ENCODE assay signal across 8 cellular contexts in genomic region chr2:211455225-211455841, GRCh38.
A peak's percentile ranks its signal among the peaks of the same experiment; 100 is the strongest.
DNase-seq lines count a peak whose midpoint lies in the region; ATAC-seq and TF ChIP-seq lines count a peak whose summit lies in the region.

No MANE protein-coding gene starts in this region.

- no peak overlapping the region for H3K9ac ChIP-seq in trophoblast cell (ENCODE audit: low read length)

- H2BK12ac ChIP-seq in trophoblast cell (ENCODE audit: low read length), result no peak overlapping the region

- no peak overlapping the region for H2BK5ac ChIP-seq in trophoblast cell (ENCODE audit: low read depth, low read length, poor library complexity)

- H3K27me3 ChIP-seq in foreskin keratinocyte, result no peaks in the 10 kb centered on the region
- H3K27me3 ChIP-seq in trophoblast cell (ENCODE audit: insufficient read depth, low read length), result no peaks in the 10 kb centered on the region

- no peak overlapping the region for H3K4ac ChIP-seq in trophoblast cell (ENCODE audit: low read depth, low read length)

- H3K14ac ChIP-seq in trophoblast cell (ENCODE audit: low read length), result no peak overlapping the region

- no CpG with 5 or more reads among the region's 1 CpG for WGBS in trophoblast cell (ENCODE audit: extremely low coverage, insufficient coverage, insufficient read length)

- H3K79me1 ChIP-seq in trophoblast cell (ENCODE audit: low read length), result no peaks in the 10 kb centered on the region

- no peak overlapping the region for H4K8ac ChIP-seq in trophoblast cell (ENCODE audit: low read depth, low read length)

- H3K36me3 ChIP-seq in trophoblast cell (ENCODE audit: control insufficient read depth in 1 of 2, insufficient read depth in 2 of 2, low read length in 2 of 2), result no peaks in the 10 kb centered on the region

- peak; percentile 51 for DNase-seq in ACHN
- no peak for DNase-seq in GM12864 (ENCODE audit: low read depth)
- peak; percentile 2 for DNase-seq in HFF-Myc (ENCODE audit: extremely low read depth, low read depth)
- peak; percentile 70 for DNase-seq in NCI-H1092 (lab: John Stamatoyannopoulos, UW)
- peak; percentile 6 for DNase-seq in UCSD-AML1 (lab: John Stamatoyannopoulos, UW; ENCODE audit: unreplicated experiment)
- peak in 1 of 2 donors; percentile 36 for DNase-seq in foreskin keratinocyte
- DNase-seq in trophoblast cell, result peak; percentile 29 to 74
- DNase-seq in NK-92 (lab: John Stamatoyannopoulos, UW; ENCODE audit: unreplicated experiment), result no peak

- no peak overlapping the region for H3K4me2 ChIP-seq in trophoblast cell (ENCODE audit: low read length)

- H3K79me2 ChIP-seq in trophoblast cell (ENCODE audit: control insufficient read depth, insufficient read depth, low read length, poor library complexity), result no peaks in the 10 kb centered on the region

- no peak overlapping the region for H2AFZ ChIP-seq in trophoblast cell (ENCODE audit: insufficient read depth, low read length, poor library complexity)

- H3K4me3 ChIP-seq in GM12864 (ENCODE audit: low read depth, low read length) (no peak overlapping the region), HFF-Myc (replicated peaks; ENCODE audit: low read depth, low read length) (no peak overlapping the region), trophoblast cell (ENCODE audit: low read depth, low read length) (no peak overlapping the region)

- H3K23ac ChIP-seq in trophoblast cell (ENCODE audit: low read length), result no peak overlapping the region

- no peak overlapping the region for H2AK5ac ChIP-seq in trophoblast cell (ENCODE audit: low read length)

- no peak overlapping the region for H4K91ac ChIP-seq in trophoblast cell (ENCODE audit: low read depth, low read length)

- H3K18ac ChIP-seq in trophoblast cell (ENCODE audit: low read length), result no peak overlapping the region

- H3K9me3 ChIP-seq in trophoblast cell (ENCODE audit: insufficient read depth, low read depth, low read length), result no peaks in the 10 kb centered on the region

- TF ChIP-seq CTCF in GM12864 (IDR thresholded peaks at IDR 0.05; ENCODE audit: low read depth, low read length, missing control alignments) (peak; percentile 84), HFF-Myc (IDR thresholded peaks at IDR 0.05; ENCODE audit: low read depth, low read length, missing control alignments) (peak; percentile 85), foreskin keratinocyte (conservative IDR thresholded peaks at IDR 0.05) (peak; percentile 85)

- no peak overlapping the region for H3K27ac ChIP-seq in foreskin keratinocyte
- no peak overlapping the region for H3K27ac ChIP-seq in trophoblast cell (ENCODE audit: low read depth, low read length)

- no peak overlapping the region for H2BK120ac ChIP-seq in trophoblast cell (ENCODE audit: insufficient read depth, low read length, poor library complexity)

- H4K12ac ChIP-seq in trophoblast cell (ENCODE audit: low read depth, low read length), result no peak overlapping the region

- ATAC-seq in foreskin keratinocyte, result peak; percentile 84

- H3K4me1 ChIP-seq in foreskin keratinocyte (no peaks in the 10 kb centered on the region), trophoblast cell (ENCODE audit: control insufficient read depth in 1 of 2, insufficient read depth in 2 of 2, low read length in 2 of 2) (no peaks in the 10 kb centered on the region)

- in situ Hi-C loops in ACHN (cut with HindIII; ENCODE audit: low pct_ligation_motif_present, low pct_unique_long_range_greater_than_20kb, low sequenced_read_pairs), result no loop called here

Comparison
In these comparisons a context has a peak if more than half of its experiments do, and no peak if none do; other contexts are left out.
1. DNase-seq: peak in ACHN (single experiment), HFF-Myc (single experiment), NCI-H1092 (single experiment), UCSD-AML1 (single experiment) and trophoblast cell (2 of 2); none in GM12864 (single experiment) and NK-92 (single experiment).
2. Peak in every context shown above with its lines, with median percentiles within 50 percentile points of each other: CTCF ChIP-seq.